In genomic region chr12:110227138-110227537, GRCh38 we compare ENCODE assay signal across 36 cellular contexts.
"Had no signal": no experiment of that assay in that cellular context is flagged by ENCODE, and none has a peak within 500 bp of the region (broad histone marks: within the 10 kb centered on the region; RNA-seq: fewer than 3 reads in every experiment).

No MANE protein-coding gene starts in this region.

- DNase-seq: activated CD4-positive, alpha-beta memory T cell treated with anti-CD3 and anti-CD28 coated beads, Interleukin-2, amount 10 ng/mL, durations not matched to agents 7 days and 5 days; activated CD4-positive, alpha-beta T cell treated with anti-CD3 and anti-CD28 coated beads for 1 hour; activated CD4-positive, alpha-beta T cell treated with anti-CD3 and anti-CD28 coated beads for 48 hours; activated CD4-positive, CD25-positive, alpha-beta regulatory T cell; activated CD8-positive, alpha-beta memory T cell treated with anti-CD3 and anti-CD28 coated beads for 24 hours; activated CD8-positive, alpha-beta memory T cell treated with anti-CD3 and anti-CD28 coated beads, Interleukin-2, amount 10 ng/mL, durations not matched to agents 7 days and 5 days; activated CD8-positive, alpha-beta memory T cell treated with anti-CD3 and anti-CD28 coated beads, Interleukin-2, amount 50 U/mL, for 48 hours; activated effector memory CD4-positive, alpha-beta T cell treated with Interleukin-2 at 50 U/mL for 16 hours; activated naive CD4-positive, alpha-beta T cell treated with anti-CD3 and anti-CD28 coated beads, Interleukin-2, amount 10 ng/mL, durations not matched to agents 7 days and 5 days; activated naive CD8-positive, alpha-beta T cell treated with anti-CD3 and anti-CD28 coated beads, Interleukin-2, amount 50 U/mL, for 24 hours; activated T-cell treated with anti-CD3 and anti-CD28 coated beads, Interleukin-2, amount 50 U/mL, for 48 hours; amniotic stem cell; aorta; brain microvascular endothelial cell; central memory CD4-positive, alpha-beta T cell; MM.1S; MV-4-11; NCI-H1092; NCI-H1436 treated with DMSO at 0.1 percent for 48 hours; NCI-H1694 treated with DMSO at 0.1 percent for 48 hours; NCI-H2029 treated with DMSO at 0.1 percent for 48 hours; NCI-H2107; NCI-H2171; NCI-H510A; NCI-H526; NCI-H774; PC-3; Peyer's patch; RPMI8226; SIG-M5; T-helper 1 cell; T-helper 2 cell; T-helper 9 cell had no signal

- H3K4me3 ChIP-seq: Peyer's patch had no signal

- H3K27me3 ChIP-seq: brain microvascular endothelial cell, Peyer's patch had no signal

- H3K9me3 ChIP-seq: Peyer's patch had no signal

- H3K36me3 ChIP-seq: brain microvascular endothelial cell, Peyer's patch had no signal

- ATAC-seq: activated CD8-positive, alpha-beta memory T cell treated with anti-CD3 and anti-CD28 coated beads, Interleukin-2, amount 10 ng/mL, durations not matched to agents 7 days and 5 days; activated naive CD8-positive, alpha-beta T cell treated with anti-CD3 and anti-CD28 coated beads, Interleukin-2, amount 50 U/mL, for 24 hours; PC-3; SK-N-SH treated with all-trans-retinoic acid at 6 μM for 48 hours had no signal

- H3K27ac ChIP-seq: brain microvascular endothelial cell, KMS-11, Peyer's patch, VCaP had no signal
